17 cellular contexts compared by ENCODE assay signal in genomic region chr11:16326679-16327297, GRCh38. TPM values are rescaled to one million over a fixed set of nuclear protein-coding genes. Genes with fewer than 3 reads are reported as not detected.
DNase-seq lines count a peak whose midpoint lies in the region; ATAC-seq, FAIRE-seq and TF ChIP-seq lines count a peak whose summit lies in the region.
"Had no signal": no experiment of that assay in that cellular context is flagged by ENCODE, and none has a peak within 500 bp of the region (broad histone marks: within the 10 kb centered on the region; RNA-seq: fewer than 3 reads in every experiment).

No MANE protein-coding gene starts in this region.

- peaks cover 4% of the 10 kb centered on the region for H3K9me3 Mint-ChIP-seq in astrocyte (ENCODE audit: unreplicated experiment)

- TF ChIP-seq POLR2A in adrenal gland (IDR thresholded peaks at IDR 0.05), result no peak

- H3K27me3 Mint-ChIP-seq in astrocyte (ENCODE audit: low read depth, unreplicated experiment), result no peaks in the 10 kb centered on the region

- no peak for TF ChIP-seq CTCF in astrocyte (IDR thresholded peaks at IDR 0.05; ENCODE audit: insufficient read depth, low read depth, low read length)
- TF ChIP-seq CTCF in adrenal gland (IDR thresholded peaks at IDR 0.05), result no peak

- no peaks in the 10 kb centered on the region for H3K9me3 ChIP-seq in astrocyte (ENCODE audit: insufficient read depth, low read depth, low read length)
- no peaks in the 10 kb centered on the region for H3K9me3 ChIP-seq in trophoblast cell (ENCODE audit: insufficient read depth, low read depth, low read length)
- no peaks in the 10 kb centered on the region for H3K9me3 ChIP-seq in adrenal gland (replicated peaks in 1 of 3)
- H3K9me3 ChIP-seq: HAP-1 had no signal

- H3K18ac ChIP-seq in trophoblast cell (ENCODE audit: low read length), result no peak overlapping the region

- peak; percentile 19 for DNase-seq in COLO829 (ENCODE audit: low spot score)
- DNase-seq in HS-27A (ENCODE audit: low read depth), result peak; percentile 66
- peak; percentile 26 for DNase-seq in astrocyte (ENCODE audit: low read depth)
- DNase-seq in foreskin melanocyte, result peak; percentile 60
- DNase-seq in trophoblast cell, result no peak
- no peak for DNase-seq in adrenal gland
- DNase-seq in DMS53 (lab: John Stamatoyannopoulos, UW), result no peak
- DNase-seq: DMS153, KBM-7, NCI-H146, NCI-H2081 treated with DMSO at 0.1 percent for 48 hours, NCI-H2227 treated with DMSO at 0.1 percent for 48 hours, NCI-H526 treated with DMSO at 0.1 percent for 48 hours had no signal

- H3K36me3 ChIP-seq in astrocyte (ENCODE audit: insufficient read depth, low read length), result no peaks in the 10 kb centered on the region
- no peaks in the 10 kb centered on the region for H3K36me3 ChIP-seq in trophoblast cell (ENCODE audit: control insufficient read depth in 1 of 2, insufficient read depth in 2 of 2, low read length in 2 of 2)
- H3K36me3 ChIP-seq in adrenal gland (replicated peaks in 1 of 2), result no peaks in the 10 kb centered on the region
- H3K36me3 ChIP-seq: HAP-1 had no signal

- H2BK120ac ChIP-seq in trophoblast cell (ENCODE audit: insufficient read depth, low read length, poor library complexity), result no peak overlapping the region

- H4K12ac ChIP-seq in trophoblast cell (ENCODE audit: low read depth, low read length), result no peak overlapping the region

- H2BK12ac ChIP-seq in trophoblast cell (ENCODE audit: low read length), result no peak overlapping the region

- H3K27me3 ChIP-seq in astrocyte (ENCODE audit: insufficient read depth, low read length) (no peaks in the 10 kb centered on the region), trophoblast cell (ENCODE audit: insufficient read depth, low read length) (no peaks in the 10 kb centered on the region), adrenal gland (no peaks in the 10 kb centered on the region)

- no peak overlapping the region for H2AK5ac ChIP-seq in trophoblast cell (ENCODE audit: low read length)

- no peak overlapping the region for H3K27ac ChIP-seq in astrocyte (ENCODE audit: low read depth, low read length)
- no peak overlapping the region for H3K27ac ChIP-seq in trophoblast cell (ENCODE audit: low read depth, low read length)
- H3K27ac ChIP-seq in adrenal gland, result no peak overlapping the region

- no peak overlapping the region for H2BK5ac ChIP-seq in trophoblast cell (ENCODE audit: low read depth, low read length, poor library complexity)

- H3K79me2 ChIP-seq in astrocyte (ENCODE audit: insufficient read depth, low read length), result no peaks in the 10 kb centered on the region
- no peaks in the 10 kb centered on the region for H3K79me2 ChIP-seq in trophoblast cell (ENCODE audit: control insufficient read depth, insufficient read depth, low read length, poor library complexity)

- H3K4me2 ChIP-seq in astrocyte (ENCODE audit: low read length) (no peak overlapping the region), trophoblast cell (ENCODE audit: low read length) (no peak overlapping the region)

- H3K4me1 Mint-ChIP-seq in astrocyte (ENCODE audit: low read depth, unreplicated experiment), result peaks cover 3% of the 10 kb centered on the region

- H3K4me3 Mint-ChIP-seq in astrocyte (ENCODE audit: unreplicated experiment), result no peak overlapping the region

- H3K9ac ChIP-seq in astrocyte (ENCODE audit: low read length), result no peak overlapping the region
- H3K9ac ChIP-seq in trophoblast cell (ENCODE audit: low read length), result no peak overlapping the region

- H3K14ac ChIP-seq in trophoblast cell (ENCODE audit: low read length), result no peak overlapping the region

- H3K23ac ChIP-seq in trophoblast cell (ENCODE audit: low read length), result no peak overlapping the region

- intact Hi-C loops in adrenal gland (cut with DNase I), result no loop called here

- no peak overlapping the region for H4K8ac ChIP-seq in trophoblast cell (ENCODE audit: low read depth, low read length)

- H3K36me3 Mint-ChIP-seq in astrocyte (ENCODE audit: low read depth, unreplicated experiment), result no peaks in the 10 kb centered on the region

- H4K20me1 ChIP-seq in astrocyte (ENCODE audit: insufficient read depth, low read length), result no peaks in the 10 kb centered on the region

- no peaks in the 10 kb centered on the region for H3K4me1 ChIP-seq in astrocyte (ENCODE audit: insufficient read depth, low read length)
- no peaks in the 10 kb centered on the region for H3K4me1 ChIP-seq in trophoblast cell (ENCODE audit: control insufficient read depth in 1 of 2, insufficient read depth in 2 of 2, low read length in 2 of 2)
- H3K4me1 ChIP-seq in adrenal gland (replicated peaks in 1 of 2), result no peaks in the 10 kb centered on the region
- H3K4me1 ChIP-seq: HAP-1 had no signal

- H3K27ac Mint-ChIP-seq in astrocyte (ENCODE audit: unreplicated experiment), result no peak overlapping the region

- no peak overlapping the region for H4K91ac ChIP-seq in trophoblast cell (ENCODE audit: low read depth, low read length)

- no peak for ATAC-seq in GM18858 (IDR thresholded peaks at IDR 0.05; ENCODE audit: unreplicated experiment)
- ATAC-seq: Right ventricle myocardium inferior had no signal

- H3K4ac ChIP-seq in trophoblast cell (ENCODE audit: low read depth, low read length), result no peak overlapping the region

- WGBS in trophoblast cell (ENCODE audit: extremely low coverage, insufficient coverage, insufficient read length), result no CpG with 5 or more reads among the region's 4 CpGs
- 56 to 71% (median 65%) methylated on average over 4 of the region's 4 CpGs for WGBS in adrenal gland, 4 donors

- no peaks in the 10 kb centered on the region for H3K79me1 ChIP-seq in trophoblast cell (ENCODE audit: low read length)

- H2AFZ ChIP-seq in astrocyte (ENCODE audit: low read depth, low read length), result no peak overlapping the region
- no peak overlapping the region for H2AFZ ChIP-seq in trophoblast cell (ENCODE audit: insufficient read depth, low read length, poor library complexity)

- no peak for FAIRE-seq in astrocyte (lab: Jason Lieb, UNC)
- FAIRE-seq: GM12891 had no signal

- H3K4me3 ChIP-seq in astrocyte (ENCODE audit: insufficient read depth, low read depth, low read length) (no peak overlapping the region), trophoblast cell (ENCODE audit: low read depth, low read length) (no peak overlapping the region), adrenal gland (no peak overlapping the region)
- H3K4me3 ChIP-seq: HAP-1 had no signal

RNA-seq across cellular contexts. Expression of gene SOX6, which starts 29.6 kb away (rescaled TPM):
- total RNA-seq in astrocyte, result 13.2 and 16.3 TPM in 2 replicates
- polyA plus RNA-seq in trophoblast cell (2013), result 1.1 and 1.4 TPM in 2 replicates
- total RNA-seq in adrenal gland, result 10 to 100 TPM in 1 of 8 donors, 1 to 10 TPM in 7; 2.9 to 13.9 (median 7.1) TPM
- 1 to 10 TPM in 2 of 3 donors, under 1 TPM in 1; 0.71 to 2.7 (median 1.8) TPM for polyA plus RNA-seq in adrenal gland

Comparison
In these comparisons a context has a peak if more than half of its experiments do, and no peak if none do; other contexts are left out.
1. DNase-seq: peak in COLO829 (single experiment), HS-27A (single experiment), astrocyte (single experiment) and foreskin melanocyte (single experiment); none in trophoblast cell (0 of 2), adrenal gland (0 of 7) and DMS53 (single experiment).